In genomic region chr6:33812669-33813068, GRCh38 we compare ENCODE assay signal across 1 cellular context.
TF ChIP-seq lines count a peak whose summit lies in the region.

No MANE protein-coding gene starts in this region.

TF ChIP-seq in K562, 482 proteins besides CTCF, POLR2A, EP300 and RAD21 (continued from another document):
- TF ChIP-seq, protein P1, sequence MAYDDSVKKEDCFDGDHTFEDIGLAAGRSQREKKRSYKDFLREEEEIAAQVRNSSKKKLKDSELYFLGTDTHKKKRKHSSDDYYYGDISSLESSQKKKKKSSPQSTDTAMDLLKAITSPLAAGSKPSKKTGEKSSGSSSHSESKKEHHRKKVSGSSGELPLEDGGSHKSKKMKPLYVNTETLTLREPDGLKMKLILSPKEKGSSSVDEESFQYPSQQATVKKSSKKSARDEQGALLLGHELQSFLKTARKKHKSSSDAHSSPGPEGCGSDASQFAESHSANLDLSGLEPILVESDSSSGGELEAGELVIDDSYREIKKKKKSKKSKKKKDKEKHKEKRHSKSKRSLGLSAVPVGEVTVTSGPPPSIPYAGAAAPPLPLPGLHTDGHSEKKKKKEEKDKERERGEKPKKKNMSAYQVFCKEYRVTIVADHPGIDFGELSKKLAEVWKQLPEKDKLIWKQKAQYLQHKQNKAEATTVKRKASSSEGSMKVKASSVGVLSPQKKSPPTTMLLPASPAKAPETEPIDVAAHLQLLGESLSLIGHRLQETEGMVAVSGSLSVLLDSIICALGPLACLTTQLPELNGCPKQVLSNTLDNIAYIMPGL (CRISPR knock-in tag; IDR thresholded peaks at IDR 0.05): peak; percentile 55; the same call in 1 of the 2 replicates
- TF ChIP-seq TFAM (CRISPR knock-in tag; conservative IDR thresholded peaks at IDR 0.05) (no peak), ZBTB2 (IDR thresholded peaks at IDR 0.05) (no peak), ZNF263 (CRISPR knock-in tag; IDR thresholded peaks at IDR 0.05; ENCODE audit: borderline replicate concordance) (peak; percentile 58; the same call in 1 of the 2 replicates), SAFB (IDR thresholded peaks at IDR 0.05; ENCODE audit: borderline replicate concordance, low read depth, low read length) (no peak), KLF10 (CRISPR knock-in tag; IDR thresholded peaks at IDR 0.05) (no peak), FOXK2 (conservative IDR thresholded peaks at IDR 0.05 in 1 of 2, IDR thresholded peaks at IDR 0.05 in 1 of 2; ENCODE audit: low read depth in 2 of 2) (no peak), ZNF3 (CRISPR knock-in tag; IDR thresholded peaks at IDR 0.05) (no peak), GTF2E2 (tag; IDR thresholded peaks at IDR 0.05) (no peak), HDAC2 (IDR thresholded peaks at IDR 0.05) (peak; percentile 37; the same call in 1 of the 2 replicates), XRCC5 (IDR thresholded peaks at IDR 0.05; ENCODE audit: low read depth, low read length) (peak; percentile 85; the same call in 1 of the 2 replicates)
- TF ChIP-seq, protein P2, sequence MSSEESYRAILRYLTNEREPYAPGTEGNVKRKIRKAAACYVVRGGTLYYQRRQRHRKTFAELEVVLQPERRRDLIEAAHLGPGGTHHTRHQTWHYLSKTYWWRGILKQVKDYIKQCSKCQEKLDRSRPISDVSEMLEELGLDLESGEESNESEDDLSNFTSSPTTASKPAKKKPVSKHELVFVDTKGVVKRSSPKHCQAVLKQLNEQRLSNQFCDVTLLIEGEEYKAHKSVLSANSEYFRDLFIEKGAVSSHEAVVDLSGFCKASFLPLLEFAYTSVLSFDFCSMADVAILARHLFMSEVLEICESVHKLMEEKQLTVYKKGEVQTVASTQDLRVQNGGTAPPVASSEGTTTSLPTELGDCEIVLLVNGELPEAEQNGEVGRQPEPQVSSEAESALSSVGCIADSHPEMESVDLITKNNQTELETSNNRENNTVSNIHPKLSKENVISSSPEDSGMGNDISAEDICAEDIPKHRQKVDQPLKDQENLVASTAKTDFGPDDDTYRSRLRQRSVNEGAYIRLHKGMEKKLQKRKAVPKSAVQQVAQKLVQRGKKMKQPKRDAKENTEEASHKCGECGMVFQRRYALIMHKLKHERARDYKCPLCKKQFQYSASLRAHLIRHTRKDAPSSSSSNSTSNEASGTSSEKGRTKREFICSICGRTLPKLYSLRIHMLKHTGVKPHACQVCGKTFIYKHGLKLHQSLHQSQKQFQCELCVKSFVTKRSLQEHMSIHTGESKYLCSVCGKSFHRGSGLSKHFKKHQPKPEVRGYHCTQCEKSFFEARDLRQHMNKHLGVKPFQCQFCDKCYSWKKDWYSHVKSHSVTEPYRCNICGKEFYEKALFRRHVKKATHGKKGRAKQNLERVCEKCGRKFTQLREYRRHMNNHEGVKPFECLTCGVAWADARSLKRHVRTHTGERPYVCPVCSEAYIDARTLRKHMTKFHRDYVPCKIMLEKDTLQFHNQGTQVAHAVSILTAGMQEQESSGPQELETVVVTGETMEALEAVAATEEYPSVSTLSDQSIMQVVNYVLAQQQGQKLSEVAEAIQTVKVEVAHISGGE (CRISPR knock-in tag; IDR thresholded peaks at IDR 0.05): no peak
- TF ChIP-seq, protein P3, sequence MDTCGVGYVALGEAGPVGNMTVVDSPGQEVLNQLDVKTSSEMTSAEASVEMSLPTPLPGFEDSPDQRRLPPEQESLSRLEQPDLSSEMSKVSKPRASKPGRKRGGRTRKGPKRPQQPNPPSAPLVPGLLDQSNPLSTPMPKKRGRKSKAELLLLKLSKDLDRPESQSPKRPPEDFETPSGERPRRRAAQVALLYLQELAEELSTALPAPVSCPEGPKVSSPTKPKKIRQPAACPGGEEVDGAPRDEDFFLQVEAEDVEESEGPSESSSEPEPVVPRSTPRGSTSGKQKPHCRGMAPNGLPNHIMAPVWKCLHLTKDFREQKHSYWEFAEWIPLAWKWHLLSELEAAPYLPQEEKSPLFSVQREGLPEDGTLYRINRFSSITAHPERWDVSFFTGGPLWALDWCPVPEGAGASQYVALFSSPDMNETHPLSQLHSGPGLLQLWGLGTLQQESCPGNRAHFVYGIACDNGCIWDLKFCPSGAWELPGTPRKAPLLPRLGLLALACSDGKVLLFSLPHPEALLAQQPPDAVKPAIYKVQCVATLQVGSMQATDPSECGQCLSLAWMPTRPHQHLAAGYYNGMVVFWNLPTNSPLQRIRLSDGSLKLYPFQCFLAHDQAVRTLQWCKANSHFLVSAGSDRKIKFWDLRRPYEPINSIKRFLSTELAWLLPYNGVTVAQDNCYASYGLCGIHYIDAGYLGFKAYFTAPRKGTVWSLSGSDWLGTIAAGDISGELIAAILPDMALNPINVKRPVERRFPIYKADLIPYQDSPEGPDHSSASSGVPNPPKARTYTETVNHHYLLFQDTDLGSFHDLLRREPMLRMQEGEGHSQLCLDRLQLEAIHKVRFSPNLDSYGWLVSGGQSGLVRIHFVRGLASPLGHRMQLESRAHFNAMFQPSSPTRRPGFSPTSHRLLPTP (IDR thresholded peaks at IDR 0.05; ENCODE audit: borderline replicate concordance, extremely low read depth, insufficient read length): no peak
- TF ChIP-seq, protein P4, sequence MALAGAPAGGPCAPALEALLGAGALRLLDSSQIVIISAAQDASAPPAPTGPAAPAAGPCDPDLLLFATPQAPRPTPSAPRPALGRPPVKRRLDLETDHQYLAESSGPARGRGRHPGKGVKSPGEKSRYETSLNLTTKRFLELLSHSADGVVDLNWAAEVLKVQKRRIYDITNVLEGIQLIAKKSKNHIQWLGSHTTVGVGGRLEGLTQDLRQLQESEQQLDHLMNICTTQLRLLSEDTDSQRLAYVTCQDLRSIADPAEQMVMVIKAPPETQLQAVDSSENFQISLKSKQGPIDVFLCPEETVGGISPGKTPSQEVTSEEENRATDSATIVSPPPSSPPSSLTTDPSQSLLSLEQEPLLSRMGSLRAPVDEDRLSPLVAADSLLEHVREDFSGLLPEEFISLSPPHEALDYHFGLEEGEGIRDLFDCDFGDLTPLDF (CRISPR knock-in tag; IDR thresholded peaks at IDR 0.05): no peak
